ENCODE assay signal across 26 cellular contexts in the genomic region with DNA sequence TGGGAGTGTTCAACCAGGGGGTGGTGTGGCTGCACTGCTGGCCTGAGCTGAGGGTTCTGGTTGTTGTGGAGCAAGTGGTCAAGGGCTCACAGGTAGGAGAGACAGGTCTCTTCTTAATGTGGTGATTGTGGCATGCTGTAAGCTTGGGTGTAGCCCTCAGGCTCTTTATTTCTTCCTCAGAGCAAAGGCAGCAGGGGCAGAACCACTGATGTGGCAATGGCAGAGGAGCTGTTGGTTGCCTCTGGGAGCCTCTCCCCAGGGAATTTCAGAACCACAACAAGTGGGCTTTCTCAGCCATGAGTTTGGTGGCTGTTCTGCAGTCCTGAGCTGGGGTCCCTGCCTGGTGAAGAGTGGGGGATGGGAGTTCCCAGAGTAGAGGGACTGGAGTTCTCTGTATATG.
"Had no signal": no experiment of that assay in that cellular context is flagged by ENCODE, and none has a peak within 500 bp of the region (broad histone marks: within the 10 kb centered on the region; RNA-seq: fewer than 3 reads in every experiment).

No MANE protein-coding gene starts in this region.

- FAIRE-seq: pancreas, small intestine had no signal

- ATAC-seq: activated CD4-positive, alpha-beta T cell treated with anti-CD3 and anti-CD28 coated beads for 36 hours; activated CD8-positive, alpha-beta memory T cell treated with anti-CD3 and anti-CD28 coated beads, Interleukin-2, amount 10 ng/mL, durations not matched to agents 7 days and 5 days; activated CD8-positive, alpha-beta T cell treated with anti-CD3 and anti-CD28 coated beads, Interleukin-2, amount 10 ng/mL, durations not matched to agents 7 days and 5 days; activated naive CD8-positive, alpha-beta T cell treated with anti-CD3 and anti-CD28 coated beads, Interleukin-2, amount 50 U/mL, for 24 hours; foreskin keratinocyte; heart right ventricle; left ventricle myocardium superior; psoas muscle; stimulated activated memory B cell treated with anti-CD40 and anti-IgM and Interleukin-4, amounts not matched to agents 10 μg/mL and 1 μg/mL and 100 μg/mL, for 72 hours had no signal

- DNase-seq: activated CD4-positive, alpha-beta T cell treated with anti-CD3 and anti-CD28 coated beads for 36 hours; activated CD4-positive, CD25-positive, alpha-beta regulatory T cell; activated CD8-positive, alpha-beta memory T cell treated with anti-CD3 and anti-CD28 coated beads, Interleukin-2, amount 10 ng/mL, durations not matched to agents 7 days and 5 days; activated CD8-positive, alpha-beta T cell treated with anti-CD3 and anti-CD28 coated beads, Interleukin-2, amount 10 ng/mL, durations not matched to agents 7 days and 5 days; activated naive CD8-positive, alpha-beta T cell treated with anti-CD3 and anti-CD28 coated beads, Interleukin-2, amount 50 U/mL, for 24 hours; activated T-cell treated with anti-CD3 and anti-CD28 coated beads, Interleukin-2, amount 50 U/mL, for 48 hours; amygdala; central memory CD4-positive, alpha-beta T cell; foreskin keratinocyte; heart right ventricle; left ventricle myocardium superior; naive B cell; nephron progenitor cell; pancreas; psoas muscle; sigmoid colon; small intestine; stimulated activated CD4-positive, alpha-beta T cell treated with anti-CD3 and anti-CD28 coated beads, Interleukin-1b, Interleukin-23, amount 100 ng/mL, for 48 hours; stimulated activated CD4-positive, alpha-beta T cell treated with anti-CD3 and anti-CD28 coated beads, Interleukin-4, amount 100 ng/mL, for 4 hours; stimulated activated CD8-positive, alpha-beta memory T cell treated with anti-CD3 and anti-CD28 coated beads, Interleukin-4, amount 100 ng/mL, for 48 hours; tibial artery; upper lobe of right lung had no signal

- H3K4me3 ChIP-seq: breast epithelium, esophagus muscularis mucosa, heart right ventricle, pancreas, psoas muscle, sigmoid colon, suprapubic skin, tibial artery, upper lobe of right lung had no signal

- H3K27me3 ChIP-seq: esophagus muscularis mucosa, foreskin keratinocyte, heart right ventricle, pancreas, sigmoid colon, suprapubic skin, tibial artery, upper lobe of right lung had no signal

- H3K4me1 ChIP-seq: breast epithelium, esophagus muscularis mucosa, foreskin keratinocyte, heart right ventricle, pancreas, psoas muscle, sigmoid colon, suprapubic skin, tibial artery, upper lobe of right lung had no signal

- H3K27ac ChIP-seq: breast epithelium, esophagus muscularis mucosa, foreskin keratinocyte, heart right ventricle, pancreas, psoas muscle, sigmoid colon, suprapubic skin, tibial artery, upper lobe of right lung had no signal

- H3K9me3 ChIP-seq: breast epithelium, pancreas, sigmoid colon, suprapubic skin, tibial artery, upper lobe of right lung had no signal

- H3K36me3 ChIP-seq: breast epithelium, esophagus muscularis mucosa, heart right ventricle, pancreas, sigmoid colon, suprapubic skin, tibial artery, upper lobe of right lung had no signal
